In genomic region chr22:48499456-48500425, GRCh38 we compare ENCODE assay signal across 1 cellular context.
TF ChIP-seq lines count a peak whose summit lies in the region.

No MANE protein-coding gene starts in this region.

TF ChIP-seq in WTC11, 78 proteins besides CTCF, POLR2A, EP300 and RAD21 (continued from another document):
- TF ChIP-seq, protein P1, sequence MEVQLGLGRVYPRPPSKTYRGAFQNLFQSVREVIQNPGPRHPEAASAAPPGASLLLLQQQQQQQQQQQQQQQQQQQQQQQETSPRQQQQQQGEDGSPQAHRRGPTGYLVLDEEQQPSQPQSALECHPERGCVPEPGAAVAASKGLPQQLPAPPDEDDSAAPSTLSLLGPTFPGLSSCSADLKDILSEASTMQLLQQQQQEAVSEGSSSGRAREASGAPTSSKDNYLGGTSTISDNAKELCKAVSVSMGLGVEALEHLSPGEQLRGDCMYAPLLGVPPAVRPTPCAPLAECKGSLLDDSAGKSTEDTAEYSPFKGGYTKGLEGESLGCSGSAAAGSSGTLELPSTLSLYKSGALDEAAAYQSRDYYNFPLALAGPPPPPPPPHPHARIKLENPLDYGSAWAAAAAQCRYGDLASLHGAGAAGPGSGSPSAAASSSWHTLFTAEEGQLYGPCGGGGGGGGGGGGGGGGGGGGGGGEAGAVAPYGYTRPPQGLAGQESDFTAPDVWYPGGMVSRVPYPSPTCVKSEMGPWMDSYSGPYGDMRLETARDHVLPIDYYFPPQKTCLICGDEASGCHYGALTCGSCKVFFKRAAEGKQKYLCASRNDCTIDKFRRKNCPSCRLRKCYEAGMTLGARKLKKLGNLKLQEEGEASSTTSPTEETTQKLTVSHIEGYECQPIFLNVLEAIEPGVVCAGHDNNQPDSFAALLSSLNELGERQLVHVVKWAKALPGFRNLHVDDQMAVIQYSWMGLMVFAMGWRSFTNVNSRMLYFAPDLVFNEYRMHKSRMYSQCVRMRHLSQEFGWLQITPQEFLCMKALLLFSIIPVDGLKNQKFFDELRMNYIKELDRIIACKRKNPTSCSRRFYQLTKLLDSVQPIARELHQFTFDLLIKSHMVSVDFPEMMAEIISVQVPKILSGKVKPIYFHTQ (CRISPR knock-in tag; IDR thresholded peaks at IDR 0.05) = no peak
- TF ChIP-seq GTF2I (CRISPR knock-in tag; conservative IDR thresholded peaks at IDR 0.05) = no peak
TF ChIP-seq in WTC11: peak in this region for 0.
